In genomic region chr9:134307674-134308638, GRCh38 we compare ENCODE assay signal across 14 cellular contexts.
"Had no signal": no experiment of that assay in that cellular context is flagged by ENCODE, and none has a peak within 500 bp of the region (broad histone marks: within the 10 kb centered on the region; RNA-seq: fewer than 3 reads in every experiment).

No MANE protein-coding gene starts in this region.

- ATAC-seq: body of pancreas had no signal

- H3K4me3 ChIP-seq: adrenal gland, body of pancreas, prostate gland, uterus had no signal

- H3K27ac Mint-ChIP-seq: activated CD4-positive, alpha-beta T cell treated with anti-CD3 and anti-CD28 coated beads, Interleukin-2, amount 10 ng/mL, durations not matched to agents 7 days and 5 days; dendritic cell treated with granulocyte-macrophage colony-stimulating factor and Interleukin-4, amounts not matched to agents 40 ng/mL and 50 ng/mL, for 4 days had no signal

- DNase-seq: activated CD4-positive, alpha-beta T cell treated with anti-CD3 and anti-CD28 coated beads, Interleukin-2, amount 10 ng/mL, durations not matched to agents 7 days and 5 days; activated CD4-positive, CD25-positive, alpha-beta regulatory T cell; activated naive CD4-positive, alpha-beta T cell treated with anti-CD3 and anti-CD28 coated beads, Interleukin-2, amount 50 U/mL, for 16 hours; activated T-cell treated with anti-CD3 and anti-CD28 coated beads, Interleukin-2, amount 50 U/mL, for 1 hour; adrenal gland; endodermal cell; erythroblast; hypothalamus; stimulated activated CD4-positive, alpha-beta T cell treated with anti-CD3 and anti-CD28 coated beads, Interleukin-15, amount 100 ng/mL, for 24 hours; stimulated activated CD4-positive, alpha-beta T cell treated with anti-CD3 and anti-CD28 coated beads, Interleukin-4, amount 100 ng/mL, for 24 hours; uterus had no signal

- H3K9me3 Mint-ChIP-seq: dendritic cell treated with granulocyte-macrophage colony-stimulating factor and Interleukin-4, amounts not matched to agents 40 ng/mL and 50 ng/mL, for 4 days had no signal

- H3K4me1 ChIP-seq: adrenal gland, body of pancreas, prostate gland, uterus had no signal

- H3K9me3 ChIP-seq: adrenal gland, body of pancreas, prostate gland had no signal

- H3K27me3 ChIP-seq: adrenal gland, body of pancreas, uterus had no signal

- H3K36me3 ChIP-seq: adrenal gland, prostate gland, uterus had no signal

- H3K27ac ChIP-seq: adrenal gland, body of pancreas, prostate gland, uterus had no signal

- H3K4me3 Mint-ChIP-seq: activated CD4-positive, alpha-beta T cell treated with anti-CD3 and anti-CD28 coated beads, Interleukin-2, amount 10 ng/mL, durations not matched to agents 7 days and 5 days; dendritic cell treated with granulocyte-macrophage colony-stimulating factor and Interleukin-4, amounts not matched to agents 40 ng/mL and 50 ng/mL, for 4 days; endodermal cell had no signal
